16 cellular contexts compared by ENCODE assay signal in the genomic region with DNA sequence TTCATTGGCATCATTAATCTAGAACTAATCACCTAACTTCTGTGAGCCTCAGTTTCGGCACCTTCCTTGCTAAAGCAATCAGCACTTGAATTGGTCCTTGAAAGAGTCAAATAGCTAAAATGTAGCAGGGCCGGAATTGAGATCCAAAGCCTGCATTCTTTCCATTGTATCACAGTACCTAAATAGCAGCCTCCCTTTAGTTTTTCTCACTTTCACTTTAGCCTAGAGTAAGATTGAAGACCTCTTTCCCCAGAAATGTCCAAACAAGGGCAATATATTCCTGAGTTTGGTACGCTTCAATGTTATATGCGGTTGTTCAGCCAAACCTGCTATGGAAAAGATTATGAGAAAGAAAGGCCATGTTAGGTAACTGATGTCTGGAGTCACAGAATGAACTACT.
"Had no signal": no experiment of that assay in that cellular context is flagged by ENCODE, and none has a peak within 500 bp of the region (broad histone marks: within the 10 kb centered on the region; RNA-seq: fewer than 3 reads in every experiment).

No MANE protein-coding gene starts in this region.

- H3K4me3 ChIP-seq: hepatocyte, SJCRH30, upper lobe of left lung had no signal

- H3K27me3 ChIP-seq: hepatocyte, SJCRH30, upper lobe of left lung had no signal

- H3K4me3 Mint-ChIP-seq: activated T-helper 1 cell treated with anti-CD3 and anti-CD28 coated beads, Interleukin-12 subunit alpha, Interleukin-12 subunit beta, Interleukin-2, Interleukin-4 antibody, amounts not matched to agents 30 ng/mL and 10 ng/mL and 1 ng/mL, durations not matched to agents 14 hours and 24 hours and 36 hours; effector memory CD8-positive, alpha-beta T cell; natural killer cell; T-helper 2 cell treated with Interferon-gamma antibody and Interleukin-4, amounts not matched to agents 5 μg/mL and 100 μg/mL, for 36 hours had no signal

- ATAC-seq: activated CD4-positive, CD25-positive, alpha-beta regulatory T cell treated with anti-CD3 and anti-CD28 coated beads, Interleukin-2, amount 50 U/mL, for 24 hours; effector memory CD8-positive, alpha-beta T cell; natural killer cell had no signal

- DNase-seq: activated CD4-positive, alpha-beta T cell treated with anti-CD3 and anti-CD28 coated beads, Interleukin-2, amount 50 U/mL, for 48 hours; activated naive CD4-positive, alpha-beta T cell treated with Interleukin-2 at 50 U/mL for 16 hours; central memory CD4-positive, alpha-beta T cell; effector memory CD8-positive, alpha-beta T cell; mammary epithelial cell; natural killer cell; SJCRH30; stimulated activated CD4-positive, alpha-beta T cell treated with anti-CD3 and anti-CD28 coated beads, Interleukin-15, amount 100 ng/mL, for 24 hours; stimulated activated CD4-positive, alpha-beta T cell treated with anti-CD3 and anti-CD28 coated beads, Interleukin-4, amount 100 ng/mL, for 24 hours; SW 1271; upper lobe of left lung had no signal

- H3K27ac ChIP-seq: epithelial cell of prostate, hepatocyte, SJCRH30 had no signal

- H3K9me3 Mint-ChIP-seq: activated T-helper 1 cell treated with anti-CD3 and anti-CD28 coated beads, Interleukin-12 subunit alpha, Interleukin-12 subunit beta, Interleukin-2, Interleukin-4 antibody, amounts not matched to agents 30 ng/mL and 10 ng/mL and 1 ng/mL, durations not matched to agents 14 hours and 24 hours and 36 hours; effector memory CD8-positive, alpha-beta T cell; natural killer cell; T-helper 2 cell treated with Interferon-gamma antibody and Interleukin-4, amounts not matched to agents 5 μg/mL and 100 μg/mL, for 36 hours had no signal

- H3K4me1 ChIP-seq: SJCRH30 had no signal

- H3K9me3 ChIP-seq: SJCRH30, upper lobe of left lung had no signal

- H3K27me3 Mint-ChIP-seq: effector memory CD8-positive, alpha-beta T cell had no signal

- H3K27ac Mint-ChIP-seq: activated T-helper 1 cell treated with anti-CD3 and anti-CD28 coated beads, Interleukin-12 subunit alpha, Interleukin-12 subunit beta, Interleukin-2, Interleukin-4 antibody, amounts not matched to agents 30 ng/mL and 10 ng/mL and 1 ng/mL, durations not matched to agents 14 hours and 24 hours and 36 hours; T-helper 2 cell treated with Interferon-gamma antibody and Interleukin-4, amounts not matched to agents 5 μg/mL and 100 μg/mL, for 36 hours had no signal
